In genomic region chr6:44311767-44312166, GRCh38 we compare ENCODE assay signal across 12 cellular contexts. TPM values are rescaled to one million over a fixed set of nuclear protein-coding genes. Genes with fewer than 3 reads are reported as not detected.
DNase-seq lines count a peak whose midpoint lies in the region; ATAC-seq, FAIRE-seq and TF ChIP-seq lines count a peak whose summit lies in the region.
"Had no signal": no experiment of that assay in that cellular context is flagged by ENCODE, and none has a peak within 500 bp of the region (broad histone marks: within the 10 kb centered on the region; RNA-seq: fewer than 3 reads in every experiment).

No MANE protein-coding gene starts in this region.

- peak overlapping the region; percentile 66 for H2AK9ac ChIP-seq in IMR-90 (replicated peaks; ENCODE audit: low read depth, low read length, poor library complexity)

- POLR2A ChIA-PET in IMR-90 (lab: Charles Lee; ENCODE audit: unreplicated experiment) = no interaction called here

- no peak for FAIRE-seq in astrocyte (lab: Jason Lieb, UNC)
- FAIRE-seq: endometrium had no signal

- TF ChIP-seq RAD21 in IMR-90 (IDR thresholded peaks at IDR 0.05; ENCODE audit: low read length) = no peak

- no peak overlapping the region for H4K91ac ChIP-seq in IMR-90 (ENCODE audit: insufficient read depth, low read depth, low read length)

- H3K27ac ChIP-seq in IMR-90 (ENCODE audit: insufficient read depth, low read length) (no peak overlapping the region), astrocyte (ENCODE audit: low read depth, low read length) (no peak overlapping the region), muscle layer of colon (ENCODE audit: low read depth, low read length) (no peak overlapping the region)

- H2AFZ ChIP-seq in IMR-90 (replicated peaks; ENCODE audit: low read length, poor library complexity) (no peak overlapping the region), astrocyte (ENCODE audit: low read depth, low read length) (no peak overlapping the region)

- no peak overlapping the region for H2BK20ac ChIP-seq in IMR-90 (ENCODE audit: low read depth, low read length)

- no peak overlapping the region for H3K18ac ChIP-seq in IMR-90 (ENCODE audit: low read depth, low read length)

- H3K9me3 Mint-ChIP-seq in CD14-positive monocyte (peaks cover 0 to 3% (median 0%) of the 10 kb centered on the region in 7 donors), astrocyte (ENCODE audit: unreplicated experiment) (no peaks in the 10 kb centered on the region)

- H3K36me3 Mint-ChIP-seq in CD14-positive monocyte = peaks cover 44 to 45% of the 10 kb centered on the region in 2 donors
- peaks cover 22% of the 10 kb centered on the region for H3K36me3 Mint-ChIP-seq in astrocyte (ENCODE audit: low read depth, unreplicated experiment)

- H3K27ac Mint-ChIP-seq in CD14-positive monocyte (peak overlapping the region in 4 of 7 donors; percentile 12 to 88 (median 18)), astrocyte (ENCODE audit: unreplicated experiment) (peak overlapping the region; percentile 59)

- no peak overlapping the region for H3K4ac ChIP-seq in IMR-90 (ENCODE audit: low read depth, low read length)

- CTCF ChIA-PET in IMR-90 (lab: Yijun Ruan, JAX) = interaction anchor here (1.4 kb wide), 1 partner anchor 14 kb away, joined by 4 read pairs; no protein-coding TSS in a partner anchor

- no peaks in the 10 kb centered on the region for H4K20me1 ChIP-seq in IMR-90 (ENCODE audit: insufficient read depth, low read length)
- H4K20me1 ChIP-seq in astrocyte (ENCODE audit: insufficient read depth, low read length) = peaks cover 10% of the 10 kb centered on the region

- 75% methylated on average over 2 of the region's 3 CpGs; no CpG with 5 or more reads in 1 of the 2 experiments for WGBS in IMR-90 (ENCODE audit: extremely low coverage in 2 of 2, insufficient read length in 1 of 2), 2 experiments

- no peak overlapping the region for H2BK5ac ChIP-seq in IMR-90 (ENCODE audit: low read depth, low read length, poor library complexity, severe bottlenecking)

- peaks cover 10% of the 10 kb centered on the region for H3K9me1 ChIP-seq in IMR-90 (ENCODE audit: insufficient read depth, low read length)

- no peak for ATAC-seq in IMR-90 (ENCODE audit: low read depth)
- ATAC-seq in GM21723 (IDR thresholded peaks at IDR 0.05; ENCODE audit: unreplicated experiment) = no peak
- ATAC-seq: left lobe of liver had no signal

- no peak overlapping the region for H2BK120ac ChIP-seq in IMR-90 (ENCODE audit: low read depth, low read length)

- peaks cover 20 to 24% of the 10 kb centered on the region in 2 experiments for H3K79me1 ChIP-seq in IMR-90 (ENCODE audit: low read depth in 1 of 2, low read length in 2 of 2)

- H3K4me3 ChIP-seq in IMR-90 (ENCODE audit: insufficient read depth, low read depth, low read length) = no peak overlapping the region
- H3K4me3 ChIP-seq in astrocyte (ENCODE audit: insufficient read depth, low read depth, low read length) = no peak overlapping the region
- H3K4me3 ChIP-seq in muscle layer of colon (ENCODE audit: low read depth in 1 of 2, low read length in 2 of 2) = peak overlapping the region in 1 of 2 donors; percentile 80

- peaks cover 19% of the 10 kb centered on the region for H3K79me2 ChIP-seq in astrocyte (ENCODE audit: insufficient read depth, low read length)

- H3K23ac ChIP-seq in IMR-90 (ENCODE audit: low read depth, low read length) = no peak overlapping the region

- H2BK15ac ChIP-seq in IMR-90 (ENCODE audit: low read depth, low read length) = no peak overlapping the region

- DNase-seq in CD14-positive monocyte (ENCODE audit: low spot score) (no peak), IMR-90 (no peak), astrocyte (ENCODE audit: low read depth) (no peak), kidney glomerular epithelial cell (lab: John Stamatoyannopoulos, UW) (no peak)
- no peak for DNase-seq in stimulated activated CD4-positive, alpha-beta T cell treated with anti-CD3 and anti-CD28 coated beads, Interleukin-4, amount 100 ng/mL, for 4 hours
- DNase-seq in activated CD8-positive, alpha-beta memory T cell treated with anti-CD3 and anti-CD28 coated beads for 24 hours = no peak
- DNase-seq: DMS53 had no signal

- H3K14ac ChIP-seq in IMR-90 (replicated peaks; ENCODE audit: low read depth, low read length) = no peak overlapping the region

- no peak overlapping the region for H3K9ac ChIP-seq in IMR-90 (ENCODE audit: low read depth, low read length)
- H3K9ac ChIP-seq in astrocyte (ENCODE audit: low read length) = peak overlapping the region; percentile 92
- peak overlapping the region; percentile 53 for H3K9ac ChIP-seq in muscle layer of colon (ENCODE audit: low read length)

- H3K27me3 Mint-ChIP-seq in CD14-positive monocyte (ENCODE audit: low read depth in 3 of 3) (peaks cover 0 to 4% (median 0%) of the 10 kb centered on the region in 3 donors), astrocyte (ENCODE audit: low read depth, unreplicated experiment) (no peaks in the 10 kb centered on the region)

- no peak overlapping the region for H3K56ac ChIP-seq in IMR-90 (ENCODE audit: extremely low read depth, insufficient read depth, low read length)

- TF ChIP-seq CTCF in CD14-positive monocyte (IDR thresholded peaks at IDR 0.05) (no peak), IMR-90 (conservative IDR thresholded peaks at IDR 0.05; ENCODE audit: low read depth, low read length) (no peak), astrocyte (IDR thresholded peaks at IDR 0.05; ENCODE audit: insufficient read depth, low read depth, low read length) (no peak)

- H3K4me1 Mint-ChIP-seq in CD14-positive monocyte (peaks cover 25% of the 10 kb centered on the region), astrocyte (ENCODE audit: low read depth, unreplicated experiment) (peaks cover 20% of the 10 kb centered on the region)

- no peak overlapping the region for H3K4me3 Mint-ChIP-seq in CD14-positive monocyte
- peak overlapping the region; percentile 96 for H3K4me3 Mint-ChIP-seq in astrocyte (ENCODE audit: unreplicated experiment)

- H4K8ac ChIP-seq in IMR-90 (ENCODE audit: low read depth in 2 of 2, low read length in 2 of 2) = no peak overlapping the region

- H3K4me1 ChIP-seq in IMR-90 (ENCODE audit: control insufficient read depth, insufficient read depth, low read length) (peaks cover 8% of the 10 kb centered on the region), astrocyte (ENCODE audit: insufficient read depth, low read length) (peaks cover 14% of the 10 kb centered on the region), muscle layer of colon (ENCODE audit: insufficient read depth, low read length) (peaks cover 8% of the 10 kb centered on the region)

- no TSS peak for BruUV-seq in IMR-90 (replicated peaks; lab: Mats Ljungman, UMichigan)

- peaks cover 31% of the 10 kb centered on the region for H3K36me3 ChIP-seq in IMR-90 (ENCODE audit: control insufficient read depth, insufficient read depth, low read length)
- H3K36me3 ChIP-seq in astrocyte (ENCODE audit: insufficient read depth, low read length) = peaks cover 29% of the 10 kb centered on the region
- peaks cover 41% of the 10 kb centered on the region for H3K36me3 ChIP-seq in muscle layer of colon (ENCODE audit: insufficient read depth, low read length)

- TF ChIP-seq POLR2A in IMR-90 (IDR thresholded peaks at IDR 0.05; ENCODE audit: low read depth, low read length) = no peak

- H4K5ac ChIP-seq in IMR-90 (ENCODE audit: low read depth, low read length) = no peak overlapping the region

- in situ Hi-C loops in IMR-90 (cut with MboI; ENCODE audit: low sequenced_read_pairs) = no loop called here

- H3K4me2 ChIP-seq in IMR-90 (ENCODE audit: low read depth, low read length) (peak overlapping the region; percentile 79), astrocyte (ENCODE audit: low read length) (peak overlapping the region; percentile 87)

- intact Hi-C loops in CD14-positive monocyte (cut with micrococcal nuclease) (loop anchor here (5.0 kb wide), 1 partner anchor 44 kb away; the partner anchor contains the start of gene NFKBIE (in 2 of the 2)), IMR-90 (cut with micrococcal nuclease) (no loop called here)

- H3K9me3 ChIP-seq in IMR-90 (ENCODE audit: control insufficient read depth, insufficient read depth, low read length) (no peaks in the 10 kb centered on the region), astrocyte (ENCODE audit: insufficient read depth, low read depth, low read length) (no peaks in the 10 kb centered on the region), muscle layer of colon (ENCODE audit: low read length) (no peaks in the 10 kb centered on the region)

- no peak overlapping the region for H2AK5ac ChIP-seq in IMR-90 (ENCODE audit: low read depth, low read length)

- peaks cover 10% of the 10 kb centered on the region for H3K27me3 ChIP-seq in IMR-90 (ENCODE audit: control insufficient read depth, insufficient read depth, low read length)
- peaks cover 7% of the 10 kb centered on the region for H3K27me3 ChIP-seq in astrocyte (ENCODE audit: insufficient read depth, low read length)
- no peaks in the 10 kb centered on the region for H3K27me3 ChIP-seq in muscle layer of colon (ENCODE audit: control insufficient read depth in 1 of 2, insufficient read depth in 2 of 2, low read length in 2 of 2)

- dilution Hi-C loops in IMR-90 (cut with HindIII; ENCODE audit: low sequenced_read_pairs, unreplicated experiment) = no loop called here

RNA-seq across cellular contexts. Expression of gene AARS2, which starts 1.4 kb away (rescaled TPM):
- polyA plus RNA-seq in CD14-positive monocyte (1 to 10 TPM; 1.8 to 3.2 TPM), IMR-90 (2012; rRNA removed) (9.1 and 10.3 TPM in 2 replicates)
- total RNA-seq in IMR-90 (2012; rRNA removed) (10.4 and 10.8 TPM in 2 replicates), astrocyte (10.9 and 12.3 TPM in 2 replicates)
- 8.0 and 8.9 TPM in 2 replicates for polyA plus RNA-seq in IMR-90 (2012; cell fraction: cytosol; rRNA removed)
- polyA plus RNA-seq in IMR-90 (2012; cell fraction: nucleus; rRNA removed; ENCODE audit: low replicate concordance) = 15.6 and 29.8 TPM in 2 replicates

RNA-seq across cellular contexts. Expression of gene SPATS1, which starts 30.7 kb away (rescaled TPM):
- polyA plus RNA-seq in CD14-positive monocyte = not detected
- total RNA-seq in IMR-90 (2012; rRNA removed) = not detected in 2 replicates
- polyA plus RNA-seq in IMR-90 (2012; rRNA removed) = not detected in 2 replicates
- not detected in 2 replicates for polyA plus RNA-seq in IMR-90 (2012; cell fraction: cytosol; rRNA removed)
- not detected in 2 replicates for polyA plus RNA-seq in IMR-90 (2012; cell fraction: nucleus; rRNA removed; ENCODE audit: low replicate concordance)
- not detected in 2 replicates for total RNA-seq in astrocyte
- total RNA-seq: left lobe of liver, skeletal muscle tissue had no signal

RNA-seq across cellular contexts. Expression of gene TMEM151B, which starts 41.5 kb away (rescaled TPM):
- polyA plus RNA-seq in CD14-positive monocyte = not detected
- total RNA-seq in IMR-90 (2012; rRNA removed) = not detected in 2 replicates
- polyA plus RNA-seq in IMR-90 (2012; rRNA removed) = not detected in 2 replicates
- polyA plus RNA-seq in IMR-90 (2012; cell fraction: cytosol; rRNA removed) = 0.01 TPM in 1 of 2 replicates, not detected in the other
- 0.06 and 0.15 TPM in 2 replicates for polyA plus RNA-seq in IMR-90 (2012; cell fraction: nucleus; rRNA removed; ENCODE audit: low replicate concordance)
- 0.07 and 0.09 TPM in 2 replicates for total RNA-seq in astrocyte
- total RNA-seq: left lobe of liver, skeletal muscle tissue had no signal

RNA-seq across cellular contexts. Expression of gene NFKBIE, which starts 46.4 kb away (rescaled TPM):
- polyA plus RNA-seq in CD14-positive monocyte (10 to 100 TPM; 19.9 to 23.2 TPM), IMR-90 (2012; rRNA removed) (13.0 and 16.7 TPM in 2 replicates)
- total RNA-seq in IMR-90 (2012; rRNA removed) (7.5 and 7.9 TPM in 2 replicates), astrocyte (10.1 and 11.0 TPM in 2 replicates)
- 17.6 and 22.6 TPM in 2 replicates for polyA plus RNA-seq in IMR-90 (2012; cell fraction: cytosol; rRNA removed)
- 14.5 and 23.0 TPM in 2 replicates for polyA plus RNA-seq in IMR-90 (2012; cell fraction: nucleus; rRNA removed; ENCODE audit: low replicate concordance)

RNA-seq across cellular contexts. Expression of gene SLC35B2, which starts 54.4 kb away (rescaled TPM):
- polyA plus RNA-seq in CD14-positive monocyte (10 to 100 TPM; 17.4 to 30.6 TPM), IMR-90 (2012; rRNA removed) (89.9 and 94.8 TPM in 2 replicates)
- total RNA-seq in IMR-90 (2012; rRNA removed) (41.7 and 51.4 TPM in 2 replicates), astrocyte (61.8 and 66.6 TPM in 2 replicates)
- 91.0 and 123 TPM in 2 replicates for polyA plus RNA-seq in IMR-90 (2012; cell fraction: cytosol; rRNA removed)
- polyA plus RNA-seq in IMR-90 (2012; cell fraction: nucleus; rRNA removed; ENCODE audit: low replicate concordance) = 64.5 and 76.3 TPM in 2 replicates
